Comparison of ENCODE assay signal across 17 cellular contexts in the genomic region with DNA sequence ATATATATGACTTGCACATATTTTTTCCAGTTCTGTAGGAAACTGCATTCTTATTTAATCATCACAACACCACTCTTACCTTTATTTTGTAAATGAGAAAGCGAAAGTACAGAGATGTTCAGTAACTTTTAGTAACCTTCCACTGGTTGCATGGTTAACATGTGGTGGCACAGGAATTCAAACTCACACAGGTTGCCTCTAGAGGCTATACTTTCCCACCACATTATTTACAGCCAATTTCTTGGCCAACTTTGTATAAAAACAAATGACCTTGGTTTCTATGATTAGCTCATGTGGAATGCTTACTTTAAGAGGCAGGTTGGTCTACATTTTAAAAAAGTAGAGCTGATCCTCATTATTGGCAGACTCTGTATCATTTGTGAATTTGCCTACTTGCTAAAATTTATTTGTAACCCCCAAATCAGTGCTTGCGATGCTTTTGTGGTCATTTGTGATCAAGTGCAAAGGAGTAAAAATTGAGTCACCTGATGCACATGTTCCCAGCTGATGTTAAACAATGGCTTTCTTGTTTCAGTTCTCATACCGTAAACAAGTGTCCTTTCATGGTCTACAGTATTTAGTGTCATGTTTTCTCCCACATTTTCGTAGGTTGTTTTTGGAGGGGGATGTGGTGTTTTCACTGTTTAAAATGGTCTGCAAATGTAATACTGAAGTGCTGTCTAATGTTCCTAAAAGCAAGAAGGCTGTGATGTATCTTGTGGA. TPM values are rescaled to one million over a fixed set of nuclear protein-coding genes. Genes with fewer than 3 reads are reported as not detected.
DNase-seq lines count a peak whose midpoint lies in the region; ATAC-seq, FAIRE-seq and TF ChIP-seq lines count a peak whose summit lies in the region.
"Had no signal": no experiment of that assay in that cellular context is flagged by ENCODE, and none has a peak within 500 bp of the region (broad histone marks: within the 10 kb centered on the region; RNA-seq: fewer than 3 reads in every experiment).

No MANE protein-coding gene starts in this region.

- no peak overlapping the region for H3K4me3 Mint-ChIP-seq in Calu3 (ENCODE audit: low read depth, unreplicated experiment)
- H3K4me3 Mint-ChIP-seq: activated CD8-positive, alpha-beta T cell treated with anti-CD3 and anti-CD28 coated beads for 36 hours; GM23338 had no signal

- no peak overlapping the region for H3K4me3 ChIP-seq in GM23248
- H3K4me3 ChIP-seq in keratinocyte (ENCODE audit: control insufficient read depth in 2 of 3, extremely low read depth in 1 of 3, insufficient read depth in 2 of 3, low read depth in 1 of 3, low read length in 3 of 3): no peak overlapping the region
- H3K4me3 ChIP-seq: GM23338, heart left ventricle, psoas muscle, SK-N-MC, tibial artery had no signal

- H3K9me1 ChIP-seq in keratinocyte (ENCODE audit: control insufficient read depth, extremely low read depth, insufficient read depth, low read length): no peaks in the 10 kb centered on the region

- H3K36me3 ChIP-seq in GM23248 (ENCODE audit: low read depth) (no peaks in the 10 kb centered on the region), keratinocyte (ENCODE audit: control insufficient read depth in 2 of 2, extremely low read depth in 1 of 2, insufficient read depth in 2 of 2, low read length in 2 of 2) (no peaks in the 10 kb centered on the region)
- H3K36me3 ChIP-seq: tibial artery had no signal

- WGBS in GM23248 (ENCODE audit: low coverage in 1 of 2, low lambda C conversion rate in 2 of 2, missing lambda C conversion rate in 2 of 2), 2 experiments: 73 to 74% methylated on average over 4 of the region's 4 CpGs

- intact Hi-C loops in Calu3 (cut with micrococcal nuclease; ENCODE audit: unreplicated experiment): no loop called here
- intact Hi-C loops in cardiac septum (cut with DNase I): no loop called here

- H3K27ac ChIP-seq in GM23248 (no peak overlapping the region), keratinocyte (ENCODE audit: control insufficient read depth, insufficient read depth, low read length) (no peak overlapping the region)
- H3K27ac ChIP-seq: heart left ventricle, psoas muscle, SK-N-MC, tibial artery had no signal

- H3K9ac ChIP-seq in GM23248 (no peak overlapping the region), keratinocyte (ENCODE audit: control insufficient read depth, extremely low read depth, insufficient read depth, low read length) (no peak overlapping the region)

- H4K20me1 ChIP-seq in GM23248 (ENCODE audit: insufficient read depth) (no peaks in the 10 kb centered on the region), keratinocyte (ENCODE audit: control insufficient read depth, extremely low read depth, insufficient read depth, low read length) (no peaks in the 10 kb centered on the region)

- FAIRE-seq in keratinocyte (lab: Jason Lieb, UNC): peak; percentile 51

- dilution Hi-C loops in keratinocyte (cut with MboI; ENCODE audit: extremely low pct_ligation_motif_present, low sequenced_read_pairs): no loop called here

- no peak overlapping the region for H3K27ac Mint-ChIP-seq in Calu3 (ENCODE audit: unreplicated experiment)
- H3K27ac Mint-ChIP-seq: activated CD8-positive, alpha-beta T cell treated with anti-CD3 and anti-CD28 coated beads for 36 hours; GM23338 had no signal

- no peak overlapping the region for H2AFZ ChIP-seq in GM23248
- H2AFZ ChIP-seq in keratinocyte (ENCODE audit: control insufficient read depth, low read length): no peak overlapping the region
- H2AFZ ChIP-seq: GM23338 had no signal

- no peaks in the 10 kb centered on the region for H3K27me3 Mint-ChIP-seq in Calu3 (ENCODE audit: unreplicated experiment)
- H3K27me3 Mint-ChIP-seq: activated CD8-positive, alpha-beta T cell treated with anti-CD3 and anti-CD28 coated beads for 36 hours had no signal

- ATAC-seq in GM21723 (IDR thresholded peaks at IDR 0.05; ENCODE audit: unreplicated experiment): no peak
- ATAC-seq in HG03378 (IDR thresholded peaks at IDR 0.05; ENCODE audit: unreplicated experiment): no peak
- ATAC-seq: activated CD8-positive, alpha-beta T cell treated with anti-CD3 and anti-CD28 coated beads for 36 hours; GM23338; heart left ventricle; left colon; psoas muscle had no signal

- no TSS peak for BruUV-seq in Calu3 (replicated peaks; lab: Mats Ljungman, UMichigan)

- H3K4me2 ChIP-seq in GM23248 (ENCODE audit: unreplicated experiment) (no peak overlapping the region), keratinocyte (ENCODE audit: control insufficient read depth, extremely low read depth, insufficient read depth, low read depth, low read length) (no peak overlapping the region)
- H3K4me2 ChIP-seq: GM23338 had no signal

- no peaks in the 10 kb centered on the region for H3K4me1 Mint-ChIP-seq in Calu3 (ENCODE audit: low read depth, unreplicated experiment)

- H3F3A ChIP-seq in GM23248 (ENCODE audit: insufficient read depth): no peaks in the 10 kb centered on the region

- 0 out of 2 replicates have a peak, but pooled peaks cover 13% of the 10 kb centered on the region for H3K79me2 ChIP-seq in GM23248 (ENCODE audit: insufficient read depth)
- H3K79me2 ChIP-seq in keratinocyte (ENCODE audit: control insufficient read depth, insufficient read depth, low read length): no peaks in the 10 kb centered on the region

- DNase-seq in Calu3 (peak; percentile 12), GM23248 (peak; percentile 6), amniotic epithelial cell (ENCODE audit: low read depth) (peak; percentile 61), keratinocyte (ENCODE audit: low read depth, low spot score) (no peak), cardiac septum (ENCODE audit: low spot score) (no peak), HCEC 1CT (no peak)
- DNase-seq: activated CD8-positive, alpha-beta T cell treated with anti-CD3 and anti-CD28 coated beads for 36 hours; activated effector memory CD4-positive, alpha-beta T cell treated with anti-CD3 and anti-CD28 coated beads, Interleukin-2, amount 50 U/mL, for 16 hours; heart left ventricle; left colon; MV-4-11; psoas muscle; tibial artery had no signal

- TF ChIP-seq CTCF in Calu3 (IDR thresholded peaks at IDR 0.05; ENCODE audit: unreplicated experiment): no peak
- TF ChIP-seq CTCF in keratinocyte (optimal IDR thresholded peaks at IDR 0.05 in 1 of 3, IDR thresholded peaks at IDR 0.05 in 1 of 3, conservative IDR thresholded peaks at IDR 0.05 in 1 of 3; ENCODE audit: extremely low read depth in 1 of 3, insufficient read depth in 2 of 3, low read length in 3 of 3): no peak

- H3K27me3 ChIP-seq in GM23248 (replicated peaks; ENCODE audit: insufficient read depth): no peaks in the 10 kb centered on the region
- no peaks in the 10 kb centered on the region for H3K27me3 ChIP-seq in keratinocyte (ENCODE audit: control insufficient read depth, extremely low read depth, insufficient read depth, low read length)
- H3K27me3 ChIP-seq: heart left ventricle, tibial artery had no signal

- H3K9me3 ChIP-seq in GM23248 (ENCODE audit: low read depth): no peaks in the 10 kb centered on the region
- no peaks in the 10 kb centered on the region for H3K9me3 ChIP-seq in keratinocyte (ENCODE audit: control insufficient read depth, low read depth, low read length)
- H3K9me3 ChIP-seq: psoas muscle had no signal

- H3K9me3 Mint-ChIP-seq in Calu3 (ENCODE audit: low read depth, unreplicated experiment): peaks cover 2% of the 10 kb centered on the region

- CTCF ChIA-PET in Calu3 (lab: Charles Lee): no interaction called here

- no peaks in the 10 kb centered on the region for H3K9me2 ChIP-seq in GM23248 (ENCODE audit: insufficient read depth)

- in situ Hi-C loops in GM23248 (cut with MboI): no loop called here

- H3K36me3 Mint-ChIP-seq in Calu3 (ENCODE audit: insufficient read depth, unreplicated experiment): no peaks in the 10 kb centered on the region

- H3K4me1 ChIP-seq in GM23248 (ENCODE audit: insufficient read depth): 0 out of 2 replicates have a peak, but pooled peaks cover 5% of the 10 kb centered on the region
- no peaks in the 10 kb centered on the region for H3K4me1 ChIP-seq in keratinocyte (ENCODE audit: control insufficient read depth, extremely low read depth, insufficient read depth, low read length)

RNA-seq across cellular contexts. Expression of a gene that starts 14.8 kb away (rescaled TPM):
- total RNA-seq in Calu3 (2022): 9.4 and 13.0 TPM in 2 replicates
- total RNA-seq in GM23248 (2014; rRNA removed; shearing (Covaris generic)): 15.0 and 19.2 TPM in 2 replicates
- polyA plus RNA-seq in GM23248 (2016; fragmentation: Nextera tagmentation; extraction: Ambion mirVana): 10.2 and 10.8 TPM in 2 replicates
- 6.9 to 7.9 TPM (median 7.6 TPM) in 3 replicates for polyA plus RNA-seq in keratinocyte
- polyA plus RNA-seq in keratinocyte (2011; ENCODE audit: low read depth): 6.0 TPM
- polyA plus RNA-seq in keratinocyte (2011; cell fraction: cytosol; rRNA removed): 5.5 and 8.8 TPM in 2 replicates
- 7.6 and 8.8 TPM in 2 replicates for polyA plus RNA-seq in keratinocyte (2011; cell fraction: nucleus; rRNA removed)
- polyA plus RNA-seq in keratinocyte (2012; ENCODE audit: low replicate concordance): 2.9 and 5.4 TPM in 2 replicates
- polyA minus RNA-seq in keratinocyte: 10.1 to 16.3 TPM (median 12.8 TPM) in 3 replicates
- polyA minus RNA-seq in keratinocyte (2011; cell fraction: cytosol; rRNA and poly(A)+ RNA removed): 7.3 TPM
- 17.4 and 29.4 TPM in 2 replicates for polyA minus RNA-seq in keratinocyte (2011; cell fraction: nucleus; rRNA and poly(A)+ RNA removed)
- 8.7 TPM for total RNA-seq in cardiac septum

RNA-seq across cellular contexts. Expression of a gene that starts 35.0 kb away (rescaled TPM):
- total RNA-seq in Calu3 (2022) (30.9 and 37.2 TPM in 2 replicates), cardiac septum (19.3 TPM)
- total RNA-seq in GM23248 (2014; rRNA removed; shearing (Covaris generic)): 3.9 and 9.5 TPM in 2 replicates
- polyA plus RNA-seq in GM23248 (2016; fragmentation: Nextera tagmentation; extraction: Ambion mirVana) (23.9 and 24.7 TPM in 2 replicates), keratinocyte (11.1 to 20.6 TPM (median 17.4 TPM) in 3 replicates)
- polyA plus RNA-seq in keratinocyte (2011; ENCODE audit: low read depth): 18.6 TPM
- 10.6 and 14.8 TPM in 2 replicates for polyA plus RNA-seq in keratinocyte (2011; cell fraction: cytosol; rRNA removed)
- 8.6 and 13.1 TPM in 2 replicates for polyA plus RNA-seq in keratinocyte (2011; cell fraction: nucleus; rRNA removed)
- 9.9 and 20.8 TPM in 2 replicates for polyA plus RNA-seq in keratinocyte (2012; ENCODE audit: low replicate concordance)
- 2.9 to 4.6 TPM (median 4.3 TPM) in 3 replicates for polyA minus RNA-seq in keratinocyte
- polyA minus RNA-seq in keratinocyte (2011; cell fraction: cytosol; rRNA and poly(A)+ RNA removed): 10.2 TPM
- 2.4 and 2.9 TPM in 2 replicates for polyA minus RNA-seq in keratinocyte (2011; cell fraction: nucleus; rRNA and poly(A)+ RNA removed)

Comparison
In these comparisons a context has a peak if more than half of its experiments do, and no peak if none do; other contexts are left out.
1. DNase-seq: peak in Calu3 (single experiment), GM23248 (single experiment) and amniotic epithelial cell (single experiment); none in keratinocyte (single experiment), cardiac septum (single experiment) and HCEC 1CT (single experiment).